8 cellular contexts compared by ENCODE assay signal in genomic region chr13:36344173-36344572, GRCh38. TPM values are rescaled to one million over a fixed set of nuclear protein-coding genes. Genes with fewer than 3 reads are reported as not detected.
DNase-seq lines count a peak whose midpoint lies in the region; ATAC-seq and TF ChIP-seq lines count a peak whose summit lies in the region.

No MANE protein-coding gene starts in this region.

- H3K4me3 ChIP-seq in AG10803 (ENCODE audit: low read length): peak overlapping the region; percentile 89

- peak; percentile 80 for DNase-seq in AG10803 (ENCODE audit: low read depth)
- DNase-seq in LHCN-M2 (ENCODE audit: low read depth): peak; percentile 65
- DNase-seq in astrocyte of the hippocampus (ENCODE audit: low read depth, low spot score): peak; percentile 53
- peak; percentile 40 for DNase-seq in myocyte (ENCODE audit: low read depth)
- no peak for DNase-seq in DMS114 treated with DMSO at 0.1 percent for 48 hours (lab: John Stamatoyannopoulos, UW; ENCODE audit: unreplicated experiment)

- no peak for TF ChIP-seq CTCF in AG10803 (conservative IDR thresholded peaks at IDR 0.05; ENCODE audit: low read length)

- ATAC-seq in HG03469 (IDR thresholded peaks at IDR 0.05; ENCODE audit: unreplicated experiment) (no peak), HG02970 (IDR thresholded peaks at IDR 0.05; ENCODE audit: low FRiP score, unreplicated experiment) (no peak), GM19328 (IDR thresholded peaks at IDR 0.05; ENCODE audit: unreplicated experiment) (no peak)

RNA-seq across cellular contexts. Expression of gene SPART, which starts 2.0 kb away (rescaled TPM):
- total RNA-seq in LHCN-M2 (2014; rRNA removed) (107 and 117 TPM in 2 replicates), myocyte (120 and 153 TPM in 2 replicates)
- 43.5 TPM for polyA plus RNA-seq in LHCN-M2 (2012)
- 66.2 TPM for polyA plus RNA-seq in myocyte (2012)

RNA-seq across cellular contexts. Expression of gene CCDC169, which starts 46.6 kb away (rescaled TPM):
- total RNA-seq in LHCN-M2 (2014; rRNA removed) (6.5 and 8.1 TPM in 2 replicates), myocyte (25.4 and 28.1 TPM in 2 replicates)
- polyA plus RNA-seq in LHCN-M2 (2012): 3.3 TPM
- 12.6 TPM for polyA plus RNA-seq in myocyte (2012)
